Comparison of ENCODE assay signal across 26 cellular contexts in the genomic region with DNA sequence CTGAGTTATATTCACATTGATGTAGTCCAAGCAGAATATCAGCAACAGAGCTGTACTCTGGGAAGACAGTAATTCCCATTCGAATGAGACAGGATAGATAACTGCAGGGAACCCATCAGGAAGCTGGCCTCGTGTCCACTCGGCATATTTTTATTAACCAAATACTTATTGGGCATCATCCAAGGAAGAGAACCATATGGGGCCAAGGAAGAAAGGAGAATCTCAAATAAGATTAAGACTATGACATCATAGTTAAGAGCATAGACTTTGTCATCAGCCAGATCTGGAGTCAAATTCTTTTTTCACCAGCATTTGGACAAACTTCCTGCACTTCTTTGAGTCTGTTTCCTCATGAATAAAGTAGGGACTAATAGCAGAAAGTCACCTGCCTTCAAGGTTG.
"Had no signal": no experiment of that assay in that cellular context is flagged by ENCODE, and none has a peak within 500 bp of the region (broad histone marks: within the 10 kb centered on the region; RNA-seq: fewer than 3 reads in every experiment).

No MANE protein-coding gene starts in this region.

- H3K4me3 Mint-ChIP-seq: activated CD4-positive, alpha-beta T cell treated with anti-CD3 and anti-CD28 coated beads, Interleukin-2, amount 10 ng/mL, durations not matched to agents 7 days and 5 days; activated CD8-positive, alpha-beta memory T cell treated with anti-CD3 and anti-CD28 coated beads, Interleukin-2, amount 10 ng/mL, durations not matched to agents 7 days and 5 days; activated CD8-positive, alpha-beta T cell treated with anti-CD3 and anti-CD28 coated beads for 36 hours; activated T-helper 1 cell treated with anti-CD3 and anti-CD28 coated beads, Interleukin-12 subunit alpha, Interleukin-12 subunit beta, Interleukin-2, Interleukin-4 antibody, amounts not matched to agents 30 ng/mL and 10 ng/mL and 1 ng/mL, durations not matched to agents 14 hours and 24 hours and 36 hours; naive thymus-derived CD4-positive, alpha-beta T cell; T-helper 2 cell treated with Interferon-gamma antibody and Interleukin-4, amounts not matched to agents 5 μg/mL and 100 μg/mL, for 36 hours had no signal

- ATAC-seq: activated CD8-positive, alpha-beta memory T cell treated with anti-CD3 and anti-CD28 coated beads, Interleukin-2, amount 10 ng/mL, durations not matched to agents 7 days and 5 days; activated CD8-positive, alpha-beta T cell treated with anti-CD3 and anti-CD28 coated beads for 36 hours; left colon; lower lobe of right lung; naive thymus-derived CD4-positive, alpha-beta T cell; stimulated activated naive CD8-positive, alpha-beta T cell treated with anti-CD3 and anti-CD28 coated beads, Interleukin-15, Interleukin-2, amounts not matched to agents 100 U/mL and 50 U/mL, for 24 hours had no signal

- H3K9me3 ChIP-seq: lower lobe of right lung, neutrophil, ovary, prostate gland, tibial nerve, uterus had no signal

- H3K36me3 Mint-ChIP-seq: activated CD8-positive, alpha-beta memory T cell treated with anti-CD3 and anti-CD28 coated beads, Interleukin-2, amount 10 ng/mL, durations not matched to agents 7 days and 5 days; naive thymus-derived CD4-positive, alpha-beta T cell had no signal

- H3K4me3 ChIP-seq: coronary artery, lower lobe of right lung, ovary, prostate gland, tibial nerve, uterus had no signal

- H3K4me1 ChIP-seq: uterus had no signal

- H3K9me3 Mint-ChIP-seq: activated CD8-positive, alpha-beta T cell treated with anti-CD3 and anti-CD28 coated beads for 36 hours; activated T-helper 1 cell treated with anti-CD3 and anti-CD28 coated beads, Interleukin-12 subunit alpha, Interleukin-12 subunit beta, Interleukin-2, Interleukin-4 antibody, amounts not matched to agents 30 ng/mL and 10 ng/mL and 1 ng/mL, durations not matched to agents 14 hours and 24 hours and 36 hours; T-helper 2 cell treated with Interferon-gamma antibody and Interleukin-4, amounts not matched to agents 5 μg/mL and 100 μg/mL, for 36 hours had no signal

- FAIRE-seq: keratinocyte, TTC549 had no signal

- H3K27ac ChIP-seq: coronary artery, epithelial cell of prostate, lower lobe of right lung, neutrophil, ovary, prostate gland, tibial nerve, uterus, WERI-Rb-1 had no signal

- H3K27me3 ChIP-seq: ovary, tibial nerve, uterus had no signal

- H3K27ac Mint-ChIP-seq: activated CD4-positive, alpha-beta T cell treated with anti-CD3 and anti-CD28 coated beads, Interleukin-2, amount 10 ng/mL, durations not matched to agents 7 days and 5 days; activated CD8-positive, alpha-beta memory T cell treated with anti-CD3 and anti-CD28 coated beads, Interleukin-2, amount 10 ng/mL, durations not matched to agents 7 days and 5 days; activated CD8-positive, alpha-beta T cell treated with anti-CD3 and anti-CD28 coated beads for 36 hours; activated T-helper 1 cell treated with anti-CD3 and anti-CD28 coated beads, Interleukin-12 subunit alpha, Interleukin-12 subunit beta, Interleukin-2, Interleukin-4 antibody, amounts not matched to agents 30 ng/mL and 10 ng/mL and 1 ng/mL, durations not matched to agents 14 hours and 24 hours and 36 hours; naive thymus-derived CD4-positive, alpha-beta T cell; T-helper 2 cell treated with Interferon-gamma antibody and Interleukin-4, amounts not matched to agents 5 μg/mL and 100 μg/mL, for 36 hours had no signal

- H3K36me3 ChIP-seq: lower lobe of right lung, neutrophil, ovary, prostate gland, tibial nerve, uterus, WERI-Rb-1 had no signal

- DNase-seq: activated CD4-positive, alpha-beta T cell treated with anti-CD3 and anti-CD28 coated beads, Interleukin-2, amount 10 ng/mL, durations not matched to agents 7 days and 5 days; activated CD4-positive, CD25-positive, alpha-beta regulatory T cell treated with anti-CD3 and anti-CD28 coated beads, Interleukin-2, amount 50 U/mL, for 72 hours; activated CD8-positive, alpha-beta memory T cell treated with anti-CD3 and anti-CD28 coated beads, Interleukin-2, amount 10 ng/mL, durations not matched to agents 7 days and 5 days; activated CD8-positive, alpha-beta T cell treated with anti-CD3 and anti-CD28 coated beads for 36 hours; activated gamma-delta T cell; activated naive CD4-positive, alpha-beta T cell treated with anti-CD3 and anti-CD28 coated beads, Interleukin-2, amount 50 U/mL, for 16 hours; activated T-cell treated with anti-CD3 and anti-CD28 coated beads for 4 hours; anterior cingulate cortex; central memory CD4-positive, alpha-beta T cell; left colon; lower lobe of right lung; naive thymus-derived CD4-positive, alpha-beta T cell; ovary; stimulated activated CD4-positive, alpha-beta T cell treated with anti-CD3 and anti-CD28 coated beads, Interleukin-4, amount 100 ng/mL, for 24 hours; stimulated activated naive CD8-positive, alpha-beta T cell treated with anti-CD3 and anti-CD28 coated beads, Interleukin-15, Interleukin-2, amounts not matched to agents 100 U/mL and 50 U/mL, for 24 hours; uterus; WERI-Rb-1 had no signal
